35 cellular contexts compared by ENCODE assay signal in the genomic region with DNA sequence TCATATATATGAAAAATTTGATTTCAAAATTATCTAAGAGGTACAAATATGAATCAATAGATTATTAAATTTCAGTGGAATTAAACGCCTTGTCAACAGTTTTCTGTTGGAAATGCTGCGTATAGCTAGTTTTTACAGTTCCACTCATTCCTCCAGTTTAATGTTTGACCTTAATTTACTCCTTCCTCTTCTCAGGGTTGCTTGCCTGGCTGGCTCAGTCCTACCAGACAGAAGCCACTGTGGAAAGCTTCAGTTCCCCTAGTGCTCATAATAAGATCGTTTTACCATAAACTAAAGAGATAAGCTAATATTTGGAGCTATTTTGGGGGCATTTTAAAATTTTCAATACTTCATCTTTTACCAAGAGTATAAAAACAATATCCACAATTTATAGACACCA.
"Had no signal": no experiment of that assay in that cellular context is flagged by ENCODE, and none has a peak within 500 bp of the region (broad histone marks: within the 10 kb centered on the region; RNA-seq: fewer than 3 reads in every experiment).

No MANE protein-coding gene starts in this region.

- H3K27ac ChIP-seq: adrenal gland, body of pancreas, coronary artery, dorsolateral prefrontal cortex, esophagus muscularis mucosa, foreskin keratinocyte, gastrocnemius medialis, heart left ventricle had no signal

- H3K4me1 Mint-ChIP-seq: activated CD4-positive, alpha-beta memory T cell treated with anti-CD3 and anti-CD28 coated beads, Interleukin-2, amount 10 ng/mL, durations not matched to agents 7 days and 5 days; activated CD4-positive, alpha-beta T cell treated with anti-CD3 and anti-CD28 coated beads for 36 hours; activated CD4-positive, alpha-beta T cell treated with anti-CD3 and anti-CD28 coated beads, Interleukin-2, amount 10 ng/mL, durations not matched to agents 24 days and 14 days; activated naive CD8-positive, alpha-beta T cell treated with anti-CD3 and anti-CD28 coated beads, Interleukin-2, amount 50 U/mL, for 24 hours; activated T-helper 17 cell treated with anti-CD3 and anti-CD28 coated beads, Interleukin-2, amount 50 U/mL, for 72 hours; T-helper 17 cell had no signal

- DNase-seq: activated CD4-positive, alpha-beta memory T cell treated with anti-CD3 and anti-CD28 coated beads, Interleukin-2, amount 10 ng/mL, durations not matched to agents 7 days and 5 days; activated CD4-positive, alpha-beta T cell treated with anti-CD3 and anti-CD28 coated beads for 36 hours; activated CD4-positive, alpha-beta T cell treated with anti-CD3 and anti-CD28 coated beads, Interleukin-2, amount 10 ng/mL, durations not matched to agents 24 days and 14 days; activated CD4-positive, alpha-beta T cell treated with anti-CD3 and anti-CD28 coated beads, Interleukin-2, amount 50 U/mL, for 4 hours; activated CD4-positive, CD25-positive, alpha-beta regulatory T cell; activated CD4-positive, CD25-positive, alpha-beta regulatory T cell treated with anti-CD3 and anti-CD28 coated beads, Interleukin-2, amount 50 U/mL, for 72 hours; activated CD8-positive, alpha-beta memory T cell treated with anti-CD3 and anti-CD28 coated beads, Interleukin-2, amount 50 U/mL, for 48 hours; activated effector memory CD4-positive, alpha-beta T cell treated with Interleukin-2 at 50 U/mL for 16 hours; activated gamma-delta T cell treated with Interleukin-2 at 50 U/mL for 16 hours; activated naive CD4-positive, alpha-beta T cell treated with anti-CD3 and anti-CD28 coated beads, Interleukin-2, amount 50 U/mL, for 16 hours; activated naive CD4-positive, alpha-beta T cell treated with Interleukin-2 at 50 U/mL for 16 hours; activated naive CD8-positive, alpha-beta T cell treated with anti-CD3 and anti-CD28 coated beads, Interleukin-2, amount 50 U/mL, for 24 hours; activated T-cell treated with anti-CD3 and anti-CD28 coated beads, Interleukin-2, amount 50 U/mL, for 4 hours; adrenal gland; amygdala; aorta; body of pancreas; caudate nucleus; dorsolateral prefrontal cortex; effector CD4-positive, alpha-beta T cell; effector memory CD8-positive, alpha-beta T cell; erythroblast; foreskin keratinocyte; gastrocnemius medialis; glutamatergic neuron; heart left ventricle; T-helper 1 cell; T-helper 17 cell; T1000 had no signal

- H3K9me3 ChIP-seq: adrenal gland, body of pancreas, esophagus muscularis mucosa, gastrocnemius medialis, heart left ventricle had no signal

- H3K9me3 Mint-ChIP-seq: activated CD4-positive, alpha-beta memory T cell treated with anti-CD3 and anti-CD28 coated beads, Interleukin-2, amount 10 ng/mL, durations not matched to agents 7 days and 5 days; activated naive CD8-positive, alpha-beta T cell treated with anti-CD3 and anti-CD28 coated beads, Interleukin-2, amount 50 U/mL, for 24 hours; activated T-cell treated with anti-CD3 and anti-CD28 coated beads, Interleukin-2, amount 50 U/mL, for 4 hours; activated T-helper 17 cell treated with anti-CD3 and anti-CD28 coated beads, Interleukin-2, amount 50 U/mL, for 72 hours; effector memory CD8-positive, alpha-beta T cell; T-helper 2 cell treated with Interferon-gamma antibody and Interleukin-4, amounts not matched to agents 5 μg/mL and 100 μg/mL, for 36 hours had no signal

- H3K27me3 Mint-ChIP-seq: activated CD4-positive, alpha-beta memory T cell treated with anti-CD3 and anti-CD28 coated beads, Interleukin-2, amount 10 ng/mL, durations not matched to agents 7 days and 5 days; activated CD4-positive, alpha-beta T cell treated with anti-CD3 and anti-CD28 coated beads for 36 hours; activated CD4-positive, alpha-beta T cell treated with anti-CD3 and anti-CD28 coated beads, Interleukin-2, amount 10 ng/mL, durations not matched to agents 24 days and 14 days; activated naive CD8-positive, alpha-beta T cell; activated naive CD8-positive, alpha-beta T cell treated with anti-CD3 and anti-CD28 coated beads, Interleukin-2, amount 50 U/mL, for 24 hours; activated T-helper 17 cell treated with anti-CD3 and anti-CD28 coated beads, Interleukin-2, amount 50 U/mL, for 72 hours; dendritic cell treated with granulocyte-macrophage colony-stimulating factor and Interleukin-4, amounts not matched to agents 40 ng/mL and 50 ng/mL, for 4 days; effector memory CD8-positive, alpha-beta T cell; T-helper 17 cell had no signal

- H3K4me1 ChIP-seq: adrenal gland, body of pancreas, gastrocnemius medialis, heart left ventricle had no signal

- H3K4me3 Mint-ChIP-seq: activated CD4-positive, alpha-beta memory T cell treated with anti-CD3 and anti-CD28 coated beads, Interleukin-2, amount 10 ng/mL, durations not matched to agents 7 days and 5 days; activated CD4-positive, alpha-beta T cell treated with anti-CD3 and anti-CD28 coated beads for 36 hours; activated CD4-positive, alpha-beta T cell treated with anti-CD3 and anti-CD28 coated beads, Interleukin-2, amount 10 ng/mL, durations not matched to agents 24 days and 14 days; activated naive CD8-positive, alpha-beta T cell; activated naive CD8-positive, alpha-beta T cell treated with anti-CD3 and anti-CD28 coated beads, Interleukin-2, amount 50 U/mL, for 24 hours; activated T-cell treated with anti-CD3 and anti-CD28 coated beads, Interleukin-2, amount 50 U/mL, for 4 hours; activated T-helper 17 cell treated with anti-CD3 and anti-CD28 coated beads, Interleukin-2, amount 50 U/mL, for 72 hours; dendritic cell treated with granulocyte-macrophage colony-stimulating factor and Interleukin-4, amounts not matched to agents 40 ng/mL and 50 ng/mL, for 4 days; effector memory CD8-positive, alpha-beta T cell; T-helper 17 cell; T-helper 2 cell treated with Interferon-gamma antibody and Interleukin-4, amounts not matched to agents 5 μg/mL and 100 μg/mL, for 36 hours had no signal

- H3K27ac Mint-ChIP-seq: activated CD4-positive, alpha-beta memory T cell treated with anti-CD3 and anti-CD28 coated beads, Interleukin-2, amount 10 ng/mL, durations not matched to agents 7 days and 5 days; activated CD4-positive, alpha-beta T cell treated with anti-CD3 and anti-CD28 coated beads for 36 hours; activated CD4-positive, alpha-beta T cell treated with anti-CD3 and anti-CD28 coated beads, Interleukin-2, amount 10 ng/mL, durations not matched to agents 24 days and 14 days; activated naive CD8-positive, alpha-beta T cell; activated naive CD8-positive, alpha-beta T cell treated with anti-CD3 and anti-CD28 coated beads, Interleukin-2, amount 50 U/mL, for 24 hours; activated T-helper 17 cell treated with anti-CD3 and anti-CD28 coated beads, Interleukin-2, amount 50 U/mL, for 72 hours; dendritic cell treated with granulocyte-macrophage colony-stimulating factor and Interleukin-4, amounts not matched to agents 40 ng/mL and 50 ng/mL, for 4 days; effector memory CD8-positive, alpha-beta T cell; T-helper 17 cell; T-helper 2 cell treated with Interferon-gamma antibody and Interleukin-4, amounts not matched to agents 5 μg/mL and 100 μg/mL, for 36 hours had no signal

- H3K4me3 ChIP-seq: adrenal gland, body of pancreas, coronary artery, dorsolateral prefrontal cortex, esophagus muscularis mucosa, gastrocnemius medialis, heart left ventricle had no signal
